20 cellular contexts compared by ENCODE assay signal in the genomic region with DNA sequence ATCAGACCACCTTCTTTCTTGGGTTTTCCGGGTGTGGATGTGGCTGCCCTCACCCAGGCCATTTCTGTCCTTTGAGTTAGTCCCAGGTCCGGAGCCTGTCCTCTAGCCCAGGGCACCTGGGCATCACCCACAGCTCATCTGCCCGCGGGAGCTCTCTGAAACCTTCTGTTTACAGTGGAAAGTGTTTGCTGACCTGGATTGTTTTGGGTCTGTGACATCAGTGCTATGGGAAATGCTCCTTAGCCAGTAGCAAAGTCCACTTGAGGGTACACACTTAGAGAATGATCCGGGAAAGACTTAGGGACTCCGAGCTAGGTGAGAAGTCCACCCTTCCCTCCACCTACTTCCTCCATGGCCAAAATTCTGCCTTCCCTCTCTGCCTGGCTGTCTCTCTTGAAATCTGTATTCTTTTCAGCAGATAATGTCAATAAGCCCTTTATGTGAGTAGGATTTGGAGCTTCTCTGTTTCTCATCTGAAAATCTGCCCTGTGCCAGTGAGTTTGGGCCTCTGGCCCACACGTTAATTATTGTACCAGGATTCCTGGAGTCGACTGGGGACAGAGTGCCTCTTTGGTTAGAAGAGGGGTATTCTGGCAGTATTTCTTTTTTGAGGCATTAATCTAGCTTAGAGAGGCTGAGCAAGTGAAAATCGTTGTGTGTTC. TPM values are rescaled to one million over a fixed set of nuclear protein-coding genes. Genes with fewer than 3 reads are reported as not detected.
DNase-seq lines count a peak whose midpoint lies in the region; ATAC-seq and TF ChIP-seq lines count a peak whose summit lies in the region.
"Had no signal": no experiment of that assay in that cellular context is flagged by ENCODE, and none has a peak within 500 bp of the region (broad histone marks: within the 10 kb centered on the region; RNA-seq: fewer than 3 reads in every experiment).

No MANE protein-coding gene starts in this region.

- H3K9me3 ChIP-seq in RWPE2 (ENCODE audit: severe bottlenecking) = no peaks in the 10 kb centered on the region
- no peaks in the 10 kb centered on the region for H3K9me3 ChIP-seq in hepatocyte (ENCODE audit: low read depth)
- H3K9me3 ChIP-seq in neuronal stem cell (replicated peaks in 1 of 2; ENCODE audit: control insufficient read depth in 2 of 2, insufficient read depth in 1 of 2, low read depth in 1 of 2, low read length in 2 of 2) = no peaks in the 10 kb centered on the region
- H3K9me3 ChIP-seq: adrenal gland had no signal

- no peak overlapping the region for H3K9ac ChIP-seq in neuronal stem cell (ENCODE audit: low read depth, low read length, poor library complexity)

- H3K4me3 ChIP-seq in RWPE2 (ENCODE audit: severe bottlenecking) (no peak overlapping the region), hepatocyte (no peak overlapping the region), neuronal stem cell (ENCODE audit: low read length in 2 of 2) (no peak overlapping the region)
- H3K4me3 ChIP-seq: adrenal gland had no signal

- CTCF ChIA-PET in Calu3 (lab: Charles Lee) (interaction anchor here (0.6 to 1.7 kb wide), 6 partner anchors 9 to 281 kb away, joined by 3 to 11 read pairs (median 4); partner anchors contain the start of gene ABLIM3), HEK293T (lab: Yijun Ruan, JAX) (interaction anchor here (0.9 kb wide), 1 partner anchor 9 kb away, joined by 3 read pairs; no protein-coding TSS in a partner anchor)

- H2BK120ac ChIP-seq in neuronal stem cell (ENCODE audit: low read depth, low read length) = no peak overlapping the region

- H2AK5ac ChIP-seq in neuronal stem cell (ENCODE audit: low read depth, low read length) = no peak overlapping the region

- H4K20me1 ChIP-seq in hepatocyte (ENCODE audit: insufficient read depth, poor library complexity, severe bottlenecking) = no peaks in the 10 kb centered on the region

- H3K9me2 ChIP-seq in hepatocyte (replicated peaks; ENCODE audit: insufficient read depth) = no peaks in the 10 kb centered on the region

- H3K36me3 Mint-ChIP-seq in Calu3 (ENCODE audit: insufficient read depth, unreplicated experiment) = peaks cover 41% of the 10 kb centered on the region
- H3K36me3 Mint-ChIP-seq: activated CD8-positive, alpha-beta memory T cell treated with anti-CD3 and anti-CD28 coated beads, Interleukin-2, amount 10 ng/mL, durations not matched to agents 7 days and 5 days; CD8-positive, alpha-beta memory T cell; memory B cell had no signal

- peak overlapping the region; percentile 44 for H3K18ac ChIP-seq in neuronal stem cell (ENCODE audit: low read length)

- intact Hi-C loops in Calu3 (cut with micrococcal nuclease; ENCODE audit: unreplicated experiment) = no loop called here

- peaks cover 35% of the 10 kb centered on the region for H3K4me1 ChIP-seq in RWPE2 (ENCODE audit: insufficient read depth, poor library complexity, severe bottlenecking)
- H3K4me1 ChIP-seq in hepatocyte (ENCODE audit: insufficient read depth) = peaks cover 9% of the 10 kb centered on the region
- H3K4me1 ChIP-seq in neuronal stem cell (ENCODE audit: control insufficient read depth in 2 of 2, insufficient read depth in 1 of 2, low read depth in 1 of 2, low read length in 2 of 2) = no peaks in the 10 kb centered on the region

- no peak overlapping the region for H2BK15ac ChIP-seq in neuronal stem cell (ENCODE audit: low read length)

- 66% methylated on average over 9 of the region's 9 CpGs for whole genome bisulfite sequencing in hepatocyte (ENCODE audit: low lambda C conversion rate, missing lambda C conversion rate)
- WGBS in neuronal stem cell (ENCODE audit: extremely low coverage in 2 of 2, insufficient read length in 2 of 2, insufficient replicate concordance in 1 of 2), 2 donors = no CpG with 5 or more reads among the region's 9 CpGs

- no peak overlapping the region for H4K91ac ChIP-seq in neuronal stem cell (ENCODE audit: low read depth, low read length, poor library complexity)

- TF ChIP-seq CTCF in Calu3 (IDR thresholded peaks at IDR 0.05; ENCODE audit: unreplicated experiment) (no peak), RWPE2 (IDR thresholded peaks at IDR 0.05; ENCODE audit: poor library complexity, severe bottlenecking) (no peak), hepatocyte (IDR thresholded peaks at IDR 0.05; ENCODE audit: poor library complexity) (no peak)

- POLR2A ChIA-PET in HEK293T (lab: Yijun Ruan, JAX) = no interaction called here

- no peaks in the 10 kb centered on the region for H3K27me3 Mint-ChIP-seq in Calu3 (ENCODE audit: unreplicated experiment)

- no peak for DNase-seq in Calu3
- no peak for DNase-seq in RWPE2 (ENCODE audit: low spot score)
- peak; percentile 55 for DNase-seq in hepatocyte (ENCODE audit: low spot score)
- DNase-seq in neuronal stem cell (ENCODE audit: low spot score) = no peak
- DNase-seq in HEK293T (ENCODE audit: extremely low spot score) = no peak
- DNase-seq in H4 (ENCODE audit: low spot score) = no peak
- DNase-seq: activated CD8-positive, alpha-beta memory T cell treated with anti-CD3 and anti-CD28 coated beads, Interleukin-2, amount 10 ng/mL, durations not matched to agents 7 days and 5 days; activated effector memory CD4-positive, alpha-beta T cell treated with Interleukin-2 at 50 U/mL for 16 hours; adrenal gland; CD8-positive, alpha-beta memory T cell; EL; NCI-H2029 treated with DMSO at 0.1 percent for 48 hours; NCI-H524; nephron progenitor cell; SIG-M5; stimulated activated naive CD8-positive, alpha-beta T cell treated with anti-CD3 and anti-CD28 coated beads, Interleukin-15, amount 100 ng/mL, for 72 hours had no signal

- no peak overlapping the region for H3K4ac ChIP-seq in neuronal stem cell (ENCODE audit: low read length)

- H3K27me3 ChIP-seq in RWPE2 (ENCODE audit: insufficient read depth, poor library complexity, severe bottlenecking) (no peaks in the 10 kb centered on the region), hepatocyte (no peaks in the 10 kb centered on the region), neuronal stem cell (ENCODE audit: control insufficient read depth in 3 of 3, insufficient read depth in 3 of 3, low read depth in 1 of 3, low read length in 3 of 3) (no peaks in the 10 kb centered on the region)
- H3K27me3 ChIP-seq: adrenal gland had no signal

- peaks cover 75% of the 10 kb centered on the region for H3K4me1 Mint-ChIP-seq in Calu3 (ENCODE audit: low read depth, unreplicated experiment)
- H3K4me1 Mint-ChIP-seq: activated CD8-positive, alpha-beta memory T cell treated with anti-CD3 and anti-CD28 coated beads, Interleukin-2, amount 10 ng/mL, durations not matched to agents 7 days and 5 days; CD8-positive, alpha-beta memory T cell; memory B cell; nephron progenitor cell; stimulated activated naive CD8-positive, alpha-beta T cell treated with anti-CD3 and anti-CD28 coated beads, Interleukin-15, amount 100 ng/mL, for 72 hours had no signal

- no peak overlapping the region for H2BK12ac ChIP-seq in neuronal stem cell (ENCODE audit: low read length)

- H3K36me3 ChIP-seq in RWPE2 (ENCODE audit: low read depth) (no peaks in the 10 kb centered on the region), hepatocyte (replicated peaks; ENCODE audit: insufficient read depth, low read depth) (no peaks in the 10 kb centered on the region), neuronal stem cell (replicated peaks in 1 of 2; ENCODE audit: control insufficient read depth in 2 of 2, insufficient read depth in 2 of 2, low read length in 2 of 2) (no peaks in the 10 kb centered on the region)
- H3K36me3 ChIP-seq: adrenal gland had no signal

- no peak overlapping the region for H2BK5ac ChIP-seq in neuronal stem cell (ENCODE audit: low read length)

- no TSS peak for BruUV-seq in Calu3 (replicated peaks; lab: Mats Ljungman, UMichigan)

- no peaks in the 10 kb centered on the region for H3K9me3 Mint-ChIP-seq in Calu3 (ENCODE audit: low read depth, unreplicated experiment)
- H3K9me3 Mint-ChIP-seq: CD8-positive, alpha-beta memory T cell; memory B cell; nephron progenitor cell; stimulated activated naive CD8-positive, alpha-beta T cell treated with anti-CD3 and anti-CD28 coated beads, Interleukin-15, amount 100 ng/mL, for 72 hours; T-helper 2 cell treated with Interferon-gamma antibody and Interleukin-4, amounts not matched to agents 5 μg/mL and 100 μg/mL, for 36 hours had no signal

- H3K23ac ChIP-seq in neuronal stem cell (ENCODE audit: low read depth, low read length, poor library complexity) = no peak overlapping the region

- no peaks in the 10 kb centered on the region for H3K79me1 ChIP-seq in neuronal stem cell (ENCODE audit: low read depth, low read length)

- H3K79me2 ChIP-seq in hepatocyte = no peaks in the 10 kb centered on the region

- peak overlapping the region; percentile 98 for H3K27ac Mint-ChIP-seq in Calu3 (ENCODE audit: unreplicated experiment)
- H3K27ac Mint-ChIP-seq: activated CD8-positive, alpha-beta memory T cell treated with anti-CD3 and anti-CD28 coated beads, Interleukin-2, amount 10 ng/mL, durations not matched to agents 7 days and 5 days; memory B cell; nephron progenitor cell; T-helper 2 cell treated with Interferon-gamma antibody and Interleukin-4, amounts not matched to agents 5 μg/mL and 100 μg/mL, for 36 hours had no signal

- peak overlapping the region; percentile 43 for H3K4me3 Mint-ChIP-seq in Calu3 (ENCODE audit: low read depth, unreplicated experiment)
- H3K4me3 Mint-ChIP-seq: activated CD8-positive, alpha-beta memory T cell treated with anti-CD3 and anti-CD28 coated beads, Interleukin-2, amount 10 ng/mL, durations not matched to agents 7 days and 5 days; CD8-positive, alpha-beta memory T cell; memory B cell; nephron progenitor cell; stimulated activated naive CD8-positive, alpha-beta T cell treated with anti-CD3 and anti-CD28 coated beads, Interleukin-15, amount 100 ng/mL, for 72 hours; T-helper 2 cell treated with Interferon-gamma antibody and Interleukin-4, amounts not matched to agents 5 μg/mL and 100 μg/mL, for 36 hours had no signal

- H3K14ac ChIP-seq in neuronal stem cell (ENCODE audit: low read length) = no peak overlapping the region

- H3K27ac ChIP-seq in RWPE2 (ENCODE audit: poor library complexity, severe bottlenecking) (peak overlapping the region; percentile 59), hepatocyte (peak overlapping the region; percentile 87), neuronal stem cell (replicated peaks; ENCODE audit: low read length) (no peak overlapping the region)
- H3K27ac ChIP-seq: adrenal gland had no signal

- ATAC-seq in RWPE2 (ENCODE audit: low read depth) = no peak
- no peak for ATAC-seq in HG03135 (IDR thresholded peaks at IDR 0.05; ENCODE audit: unreplicated experiment)
- no peak for ATAC-seq in GM21423 (IDR thresholded peaks at IDR 0.05; ENCODE audit: unreplicated experiment)
- ATAC-seq: activated CD8-positive, alpha-beta memory T cell treated with anti-CD3 and anti-CD28 coated beads, Interleukin-2, amount 10 ng/mL, durations not matched to agents 7 days and 5 days; stimulated activated naive CD8-positive, alpha-beta T cell treated with anti-CD3 and anti-CD28 coated beads, Interleukin-15, amount 100 ng/mL, for 72 hours had no signal

- H4K8ac ChIP-seq in neuronal stem cell (ENCODE audit: low read depth, low read length) = no peak overlapping the region

- H3K4me2 ChIP-seq in hepatocyte (no peak overlapping the region), neuronal stem cell (ENCODE audit: insufficient read depth, low read length, poor library complexity, severe bottlenecking) (no peak overlapping the region)

- H2AFZ ChIP-seq in hepatocyte = peak overlapping the region; percentile 28
- no peak overlapping the region for H2AFZ ChIP-seq in neuronal stem cell (ENCODE audit: low read length)

RNA-seq across cellular contexts. Expression of gene ABLIM3, which starts 19.9 kb away (rescaled TPM):
- total RNA-seq in Calu3 (2022) (58.2 and 70.9 TPM in 2 replicates), hepatocyte (7.0 and 7.3 TPM in 2 replicates)
- polyA plus RNA-seq in hepatocyte = 7.8 and 8.1 TPM in 2 replicates
- 0.14 TPM for polyA plus RNA-seq in neuronal stem cell (2013, experiment 1 of 2)
- polyA plus RNA-seq in neuronal stem cell (2013, experiment 2 of 2) = 0.18 TPM
- total RNA-seq in H4 (2014; rRNA removed; shearing (Covaris generic)) = 6.7 and 14.2 TPM in 2 replicates
- polyA plus RNA-seq: CD8-positive, alpha-beta memory T cell had no signal
